ENCODE assay signal across 23 cellular contexts in genomic region chr20:57566399-57566798, GRCh38. TPM values are rescaled to one million over a fixed set of nuclear protein-coding genes. Genes with fewer than 3 reads are reported as not detected.
DNase-seq lines count a peak whose midpoint lies in the region; ATAC-seq, FAIRE-seq and TF ChIP-seq lines count a peak whose summit lies in the region.
"Had no signal": no experiment of that assay in that cellular context is flagged by ENCODE, and none has a peak within 500 bp of the region (broad histone marks: within the 10 kb centered on the region; RNA-seq: fewer than 3 reads in every experiment).

No MANE protein-coding gene starts in this region.

- H3K4me1 ChIP-seq in HepG2 (ENCODE audit: insufficient read depth, low read length) (peaks cover 91% of the 10 kb centered on the region), osteoblast (ENCODE audit: insufficient read depth, low read length) (no peaks in the 10 kb centered on the region)
- H3K4me1 ChIP-seq: HAP-1 had no signal

- no peak overlapping the region for H2AFZ ChIP-seq in HepG2 (ENCODE audit: low read length)
- no peak overlapping the region for H2AFZ ChIP-seq in osteoblast (ENCODE audit: low read length)

- TF ChIP-seq POLR2A in HepG2 (IDR thresholded peaks at IDR 0.05; ENCODE audit: insufficient read depth in 1 of 2, low read depth in 2 of 2, low read length in 2 of 2) = no peak

- in situ Hi-C loops in HepG2 (cut with HindIII; ENCODE audit: extremely low pct_ligation_motif_present, low pct_unique_long_range_greater_than_20kb) = no loop called here

- H3K36me3 Mint-ChIP-seq in activated CD4-positive, alpha-beta T cell treated with anti-CD3 and anti-CD28 coated beads, Interleukin-2, amount 10 ng/mL, durations not matched to agents 24 days and 14 days (ENCODE audit: low read depth) = no peaks in the 10 kb centered on the region
- H3K36me3 Mint-ChIP-seq: CD14-positive monocyte; CD4-positive, alpha-beta memory T cell; IgD-negative memory B cell had no signal

- no peak overlapping the region for H3K27ac Mint-ChIP-seq in activated CD4-positive, alpha-beta T cell treated with anti-CD3 and anti-CD28 coated beads, Interleukin-2, amount 10 ng/mL, durations not matched to agents 24 days and 14 days
- H3K27ac Mint-ChIP-seq: CD14-positive monocyte; CD4-positive, alpha-beta memory T cell; IgD-negative memory B cell had no signal

- TF ChIP-seq CTCF in LNCaP clone FGC (IDR thresholded peaks at IDR 0.05; ENCODE audit: control insufficient read depth, extremely low read depth, insufficient read depth) (0 out of 2 replicates have a peak, but pooled peaks have one; percentile 5), HepG2 (CRISPR knock-in tag; IDR thresholded peaks at IDR 0.05) (no peak), osteoblast (IDR thresholded peaks at IDR 0.05; ENCODE audit: extremely low read depth, low read depth, low read length) (no peak)

- peaks cover 0 to 4% of the 10 kb centered on the region in 2 experiments; a peak in 3 of 5 replicates for H3K27me3 ChIP-seq in HepG2 (ENCODE audit: control insufficient read depth in 1 of 2, insufficient read depth in 2 of 2, low read length in 2 of 2)
- peaks cover 16% of the 10 kb centered on the region for H3K27me3 ChIP-seq in osteoblast (ENCODE audit: insufficient read depth, low read length)
- H3K27me3 ChIP-seq: BLaER1 had no signal

- no peak overlapping the region for H3K9ac ChIP-seq in HepG2 (ENCODE audit: insufficient read depth, low read depth, low read length)
- H3K9ac ChIP-seq: BLaER1 had no signal

- ATAC-seq in HepG2 = no peak
- ATAC-seq in GM19452 (IDR thresholded peaks at IDR 0.05; ENCODE audit: unreplicated experiment) = no peak
- ATAC-seq in HG02970 (IDR thresholded peaks at IDR 0.05; ENCODE audit: low FRiP score, unreplicated experiment) = no peak

- H3K27ac ChIP-seq in HepG2 (ENCODE audit: extremely low read length, insufficient read depth, low read length) (no peak overlapping the region), osteoblast (ENCODE audit: low read depth, low read length) (no peak overlapping the region)
- H3K27ac ChIP-seq: BLaER1, HL-60 had no signal

- TF ChIP-seq EP300 in HepG2 (IDR thresholded peaks at IDR 0.05; ENCODE audit: low read depth in 2 of 2, low read length in 2 of 2) = no peak
- TF ChIP-seq EP300 in HepG2 (CRISPR knock-in tag; IDR thresholded peaks at IDR 0.05; ENCODE audit: borderline replicate concordance) = no peak

- H3K4me2 ChIP-seq in HepG2 (ENCODE audit: low read depth, low read length) (no peak overlapping the region), osteoblast (ENCODE audit: insufficient read depth, low read length) (no peak overlapping the region)
- H3K4me2 ChIP-seq: BLaER1 had no signal

- H3K27me3 Mint-ChIP-seq in activated CD4-positive, alpha-beta T cell treated with anti-CD3 and anti-CD28 coated beads, Interleukin-2, amount 10 ng/mL, durations not matched to agents 24 days and 14 days = no peaks in the 10 kb centered on the region

- H3K79me2 ChIP-seq in HepG2 (ENCODE audit: insufficient read depth, low read length) (peaks cover 10% of the 10 kb centered on the region), osteoblast (ENCODE audit: insufficient read depth, low read length) (no peaks in the 10 kb centered on the region)

- POLR2A ChIA-PET in HepG2 (lab: Yijun Ruan, JAX) = interaction anchor here (1.3 to 4.9 kb wide), 2 partner anchors 12 to 39 kb away, joined by 3 to 26 read pairs; no protein-coding TSS in a partner anchor

- no TSS peak for BruUV-seq in HepG2 (replicated peaks; lab: Mats Ljungman, UMichigan)

- H3K4me1 Mint-ChIP-seq in activated CD4-positive, alpha-beta T cell treated with anti-CD3 and anti-CD28 coated beads, Interleukin-2, amount 10 ng/mL, durations not matched to agents 24 days and 14 days = no peaks in the 10 kb centered on the region
- H3K4me1 Mint-ChIP-seq: CD14-positive monocyte; CD4-positive, alpha-beta memory T cell; IgD-negative memory B cell had no signal

- CTCF ChIA-PET in HepG2 (lab: Yijun Ruan, JAX; ENCODE audit: low intra/inter-chr PET ratio, low total read pairs) = no interaction called here

- no peak for TF ChIP-seq RAD21 in HepG2 (CRISPR knock-in tag; IDR thresholded peaks at IDR 0.05)

- no peak for DNase-seq in LNCaP clone FGC (ENCODE audit: low read depth)
- no peak for DNase-seq in HepG2 (ENCODE audit: low spot score)
- DNase-seq in osteoblast (ENCODE audit: insufficient read length, low spot score, missing footprints) = peak; percentile 69
- no peak for DNase-seq in pons (ENCODE audit: low spot score)
- no peak for DNase-seq in activated CD4-positive, alpha-beta T cell treated with anti-CD3 and anti-CD28 coated beads, Interleukin-2, amount 10 ng/mL, durations not matched to agents 24 days and 14 days
- DNase-seq: 8988T; CD4-positive, alpha-beta memory T cell; DMS153; DMS79; GDM1; GOT3 had no signal

- no peak overlapping the region for H3K4me3 Mint-ChIP-seq in activated CD4-positive, alpha-beta T cell treated with anti-CD3 and anti-CD28 coated beads, Interleukin-2, amount 10 ng/mL, durations not matched to agents 24 days and 14 days
- H3K4me3 Mint-ChIP-seq: CD4-positive, alpha-beta memory T cell; IgD-negative memory B cell had no signal

- H3K36me3 ChIP-seq in HepG2 (replicated peaks in 1 of 2; ENCODE audit: control insufficient read depth in 1 of 2, insufficient read depth in 2 of 2, low read length in 2 of 2) (peaks cover 0 to 22% of the 10 kb centered on the region in 2 experiments; a peak in 2 of 5 replicates), osteoblast (ENCODE audit: insufficient read depth, low read length) (no peaks in the 10 kb centered on the region)
- H3K36me3 ChIP-seq: BLaER1, HAP-1 had no signal

- H3K4me3 ChIP-seq in LNCaP clone FGC (ENCODE audit: low read depth, low read length) (no peak overlapping the region), HepG2 (replicated peaks in 1 of 3; ENCODE audit: insufficient read depth in 1 of 3, low read depth in 2 of 3, low read length in 3 of 3) (no peak overlapping the region), osteoblast (ENCODE audit: insufficient read depth, low read length) (no peak overlapping the region)
- H3K4me3 ChIP-seq: BLaER1, HAP-1 had no signal

- H4K20me1 ChIP-seq in HepG2 (ENCODE audit: insufficient read depth, low read length) (no peaks in the 10 kb centered on the region; the same call in 1 of the 2 replicates), osteoblast (ENCODE audit: insufficient read depth, low read length) (no peaks in the 10 kb centered on the region)
- H4K20me1 ChIP-seq: BLaER1 had no signal

- H3K9me3 ChIP-seq in HepG2 (ENCODE audit: low read length) (no peaks in the 10 kb centered on the region), osteoblast (ENCODE audit: low read depth, low read length) (no peaks in the 10 kb centered on the region)
- H3K9me3 ChIP-seq: BLaER1, HAP-1 had no signal

- intact Hi-C loops in HepG2 (cut with micrococcal nuclease; ENCODE audit: unreplicated experiment) = no loop called here
- intact Hi-C loops in activated CD4-positive, alpha-beta T cell treated with anti-CD3 and anti-CD28 coated beads, Interleukin-2, amount 10 ng/mL, durations not matched to agents 24 days and 14 days (cut with micrococcal nuclease) = no loop called here

- no peak for FAIRE-seq in HepG2 (lab: Jason Lieb, UNC)
- FAIRE-seq: GM12892, GM18507 had no signal

- no peaks in the 10 kb centered on the region for H3K9me3 Mint-ChIP-seq in activated CD4-positive, alpha-beta T cell treated with anti-CD3 and anti-CD28 coated beads, Interleukin-2, amount 10 ng/mL, durations not matched to agents 24 days and 14 days
- H3K9me3 Mint-ChIP-seq: CD14-positive monocyte; CD4-positive, alpha-beta memory T cell; IgD-negative memory B cell had no signal

- 43% methylated on average over 1 of the region's 1 CpG for WGBS in HepG2 (ENCODE audit: low lambda C conversion rate)

RNA-seq across cellular contexts. Expression of gene PCK1, which starts 5.5 kb away (rescaled TPM):
- total RNA-seq in HepG2 (2016; rRNA removed; fragmentation: Illumina TruSeq; extraction: Trizol) = 5.4 and 12.6 TPM in 2 replicates
- 3.7 TPM in 2 replicates for total RNA-seq in HepG2 (2016; cell fraction: cytosol; rRNA removed; fragmentation: Illumina TruSeq; extraction: Trizol; ENCODE audit: low read depth)
- 5.2 and 15.5 TPM in 2 replicates for total RNA-seq in HepG2 (2016; cell fraction: insoluble cytoplasmic fraction; rRNA removed; fragmentation: Illumina TruSeq; extraction: Trizol)
- total RNA-seq in HepG2 (2016; cell fraction: membrane; rRNA removed; fragmentation: Illumina TruSeq; extraction: Trizol) = 3.3 and 3.9 TPM in 2 replicates
- total RNA-seq in HepG2 (2016; cell fraction: nucleus; rRNA removed; fragmentation: Illumina TruSeq; extraction: Trizol) = 23.9 and 29.1 TPM in 2 replicates
- polyA plus RNA-seq in HepG2 (2011; rRNA removed) = 6.5 and 19.5 TPM in 2 replicates
- 2.9 and 9.4 TPM in 2 replicates for polyA plus RNA-seq in HepG2 (2011; cell fraction: cytosol; rRNA removed)
- polyA plus RNA-seq in HepG2 (2011; cell fraction: nucleus; rRNA removed) = 21.5 and 61.9 TPM in 2 replicates
- 220 and 303 TPM in 2 replicates for polyA plus RNA-seq in HepG2 (2012)
- polyA plus RNA-seq in HepG2 (2016; cell fraction: cytosol; fragmentation: Illumina TruSeq; extraction: Trizol; ENCODE audit: low read depth) = 0.43 and 0.67 TPM in 2 replicates
- 5.0 and 5.7 TPM in 2 replicates for polyA plus RNA-seq in HepG2 (2016; cell fraction: insoluble cytoplasmic fraction; fragmentation: Illumina TruSeq; extraction: Trizol; ENCODE audit: low read depth)
- polyA plus RNA-seq in HepG2 (2016; cell fraction: membrane; fragmentation: Illumina TruSeq; extraction: Trizol; ENCODE audit: low read depth) = 0.71 and 0.72 TPM in 2 replicates
- 17.4 and 17.7 TPM in 2 replicates for polyA plus RNA-seq in HepG2 (2016; cell fraction: nucleus; fragmentation: Illumina TruSeq; extraction: Trizol; ENCODE audit: insufficient read depth, low read depth)
- 0.12 and 22.5 TPM in 2 replicates for polyA minus RNA-seq in HepG2 (2011; rRNA and poly(A)+ RNA removed; ENCODE audit: low replicate concordance)
- 7.7 and 23.7 TPM in 2 replicates for polyA minus RNA-seq in HepG2 (2011; cell fraction: cytosol; rRNA and poly(A)+ RNA removed)
- polyA minus RNA-seq in HepG2 (2011; cell fraction: nucleus; rRNA and poly(A)+ RNA removed) = 39.8 and 149 TPM in 2 replicates
- not detected in 2 replicates for total RNA-seq in osteoblast
- not detected in 2 replicates for total RNA-seq in activated CD4-positive, alpha-beta T cell treated with anti-CD3 and anti-CD28 coated beads, Interleukin-2, amount 10 ng/mL, durations not matched to agents 24 days and 14 days
- total RNA-seq: A673; CD4-positive, alpha-beta memory T cell; Daoy had no signal
- polyA plus RNA-seq: AG04450; CD14-positive monocyte; CD4-positive, alpha-beta memory T cell; IgD-negative memory B cell had no signal

RNA-seq across cellular contexts. Expression of gene CTCFL, which starts 41.5 kb away (rescaled TPM):
- total RNA-seq in HepG2 (2016; rRNA removed; fragmentation: Illumina TruSeq; extraction: Trizol) (not detected in 2 replicates), osteoblast (not detected in 2 replicates)
- total RNA-seq in HepG2 (2016; cell fraction: cytosol; rRNA removed; fragmentation: Illumina TruSeq; extraction: Trizol; ENCODE audit: low read depth) = not detected in 2 replicates
- total RNA-seq in HepG2 (2016; cell fraction: insoluble cytoplasmic fraction; rRNA removed; fragmentation: Illumina TruSeq; extraction: Trizol) = not detected in 2 replicates
- total RNA-seq in HepG2 (2016; cell fraction: membrane; rRNA removed; fragmentation: Illumina TruSeq; extraction: Trizol) = not detected in 2 replicates
- not detected in 2 replicates for total RNA-seq in HepG2 (2016; cell fraction: nucleus; rRNA removed; fragmentation: Illumina TruSeq; extraction: Trizol)
- polyA plus RNA-seq in HepG2 (2011; rRNA removed) = 0.04 and 0.05 TPM in 2 replicates
- polyA plus RNA-seq in HepG2 (2011; cell fraction: cytosol; rRNA removed) = 0.03 TPM in 1 of 2 replicates, not detected in the other
- polyA plus RNA-seq in HepG2 (2011; cell fraction: nucleus; rRNA removed) = not detected in 2 replicates
- 0.13 and 0.42 TPM in 2 replicates for polyA plus RNA-seq in HepG2 (2012)
- not detected in 2 replicates for polyA plus RNA-seq in HepG2 (2016; cell fraction: cytosol; fragmentation: Illumina TruSeq; extraction: Trizol; ENCODE audit: low read depth)
- not detected in 2 replicates for polyA plus RNA-seq in HepG2 (2016; cell fraction: insoluble cytoplasmic fraction; fragmentation: Illumina TruSeq; extraction: Trizol; ENCODE audit: low read depth)
- not detected in 2 replicates for polyA plus RNA-seq in HepG2 (2016; cell fraction: membrane; fragmentation: Illumina TruSeq; extraction: Trizol; ENCODE audit: low read depth)
- not detected in 2 replicates for polyA plus RNA-seq in HepG2 (2016; cell fraction: nucleus; fragmentation: Illumina TruSeq; extraction: Trizol; ENCODE audit: insufficient read depth, low read depth)
- 0.22 and 0.26 TPM in 2 replicates for polyA minus RNA-seq in HepG2 (2011; rRNA and poly(A)+ RNA removed; ENCODE audit: low replicate concordance)
- polyA minus RNA-seq in HepG2 (2011; cell fraction: cytosol; rRNA and poly(A)+ RNA removed) = not detected in 2 replicates
- not detected in 2 replicates for polyA minus RNA-seq in HepG2 (2011; cell fraction: nucleus; rRNA and poly(A)+ RNA removed)
- not detected in 2 replicates for total RNA-seq in activated CD4-positive, alpha-beta T cell treated with anti-CD3 and anti-CD28 coated beads, Interleukin-2, amount 10 ng/mL, durations not matched to agents 24 days and 14 days
- total RNA-seq: CD4-positive, alpha-beta memory T cell had no signal
- polyA plus RNA-seq: AG04450; CD14-positive monocyte; CD4-positive, alpha-beta memory T cell; IgD-negative memory B cell had no signal

RNA-seq across cellular contexts. Expression of gene ZBP1, which starts 53.8 kb away (rescaled TPM):
- total RNA-seq in HepG2 (2016; rRNA removed; fragmentation: Illumina TruSeq; extraction: Trizol) = not detected in 2 replicates
- total RNA-seq in HepG2 (2016; cell fraction: cytosol; rRNA removed; fragmentation: Illumina TruSeq; extraction: Trizol; ENCODE audit: low read depth) = not detected in 2 replicates
- total RNA-seq in HepG2 (2016; cell fraction: insoluble cytoplasmic fraction; rRNA removed; fragmentation: Illumina TruSeq; extraction: Trizol) = not detected in 2 replicates
- not detected in 2 replicates for total RNA-seq in HepG2 (2016; cell fraction: membrane; rRNA removed; fragmentation: Illumina TruSeq; extraction: Trizol)
- total RNA-seq in HepG2 (2016; cell fraction: nucleus; rRNA removed; fragmentation: Illumina TruSeq; extraction: Trizol) = not detected in 2 replicates
- not detected in 2 replicates for polyA plus RNA-seq in HepG2 (2011; rRNA removed)
- not detected in 2 replicates for polyA plus RNA-seq in HepG2 (2011; cell fraction: cytosol; rRNA removed)
- not detected in 2 replicates for polyA plus RNA-seq in HepG2 (2011; cell fraction: nucleus; rRNA removed)
- not detected in 2 replicates for polyA plus RNA-seq in HepG2 (2012)
- not detected in 2 replicates for polyA plus RNA-seq in HepG2 (2016; cell fraction: cytosol; fragmentation: Illumina TruSeq; extraction: Trizol; ENCODE audit: low read depth)
- not detected in 2 replicates for polyA plus RNA-seq in HepG2 (2016; cell fraction: insoluble cytoplasmic fraction; fragmentation: Illumina TruSeq; extraction: Trizol; ENCODE audit: low read depth)
- polyA plus RNA-seq in HepG2 (2016; cell fraction: membrane; fragmentation: Illumina TruSeq; extraction: Trizol; ENCODE audit: low read depth) = not detected in 2 replicates
- not detected in 2 replicates for polyA plus RNA-seq in HepG2 (2016; cell fraction: nucleus; fragmentation: Illumina TruSeq; extraction: Trizol; ENCODE audit: insufficient read depth, low read depth)
- not detected in 2 replicates for polyA minus RNA-seq in HepG2 (2011; rRNA and poly(A)+ RNA removed; ENCODE audit: low replicate concordance)
- not detected in 2 replicates for polyA minus RNA-seq in HepG2 (2011; cell fraction: cytosol; rRNA and poly(A)+ RNA removed)
- not detected in 2 replicates for polyA minus RNA-seq in HepG2 (2011; cell fraction: nucleus; rRNA and poly(A)+ RNA removed)
- not detected in 2 replicates for total RNA-seq in osteoblast
- 0.51 and 0.62 TPM in 2 replicates for total RNA-seq in activated CD4-positive, alpha-beta T cell treated with anti-CD3 and anti-CD28 coated beads, Interleukin-2, amount 10 ng/mL, durations not matched to agents 24 days and 14 days
- total RNA-seq: A673 had no signal
- polyA plus RNA-seq: AG04450 had no signal
